9 cellular contexts compared by ENCODE assay signal in the genomic region with DNA sequence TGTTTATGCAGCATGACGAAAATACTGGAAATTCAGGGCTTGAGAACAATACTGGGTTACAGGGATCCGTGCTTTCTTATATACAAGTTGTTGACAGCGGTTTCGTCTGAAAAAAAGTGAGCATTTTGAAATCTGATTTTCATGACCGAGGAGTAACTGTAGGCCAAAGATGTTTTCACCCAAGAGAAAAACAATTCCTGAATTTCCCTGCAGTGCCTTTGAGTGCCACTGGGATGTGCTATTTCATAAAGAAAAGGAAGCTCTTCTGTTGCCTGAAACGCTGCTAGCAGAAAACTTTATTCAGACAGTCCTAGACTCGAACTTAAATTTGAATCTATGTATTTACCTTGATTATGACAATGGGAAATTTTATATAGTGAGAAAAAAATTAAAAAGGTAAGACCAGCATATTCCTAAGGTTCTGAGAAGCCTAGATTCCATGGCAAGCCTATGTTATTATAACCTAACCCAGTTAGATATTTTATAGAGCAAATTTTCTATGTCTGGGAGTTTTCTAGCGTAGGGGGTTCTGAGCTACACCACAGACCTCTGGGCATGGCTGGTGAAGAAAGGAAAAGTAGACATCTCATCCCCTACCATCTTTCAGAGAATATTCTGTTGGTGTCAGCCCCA. TPM values are rescaled to one million over a fixed set of nuclear protein-coding genes. Genes with fewer than 3 reads are reported as not detected.
DNase-seq lines count a peak whose midpoint lies in the region; ATAC-seq and TF ChIP-seq lines count a peak whose summit lies in the region.
"Had no signal": no experiment of that assay in that cellular context is flagged by ENCODE, and none has a peak within 500 bp of the region (broad histone marks: within the 10 kb centered on the region; RNA-seq: fewer than 3 reads in every experiment).

No MANE protein-coding gene starts in this region.

- no peak overlapping the region for H3K27ac Mint-ChIP-seq in T-cell
- H3K27ac Mint-ChIP-seq: dendritic cell treated with granulocyte-macrophage colony-stimulating factor and Interleukin-4, amounts not matched to agents 40 ng/mL and 50 ng/mL, for 4 days had no signal

- ATAC-seq in GM21576 (IDR thresholded peaks at IDR 0.05; ENCODE audit: unreplicated experiment) (peak; percentile 61), T-cell (replicated peaks in 1 of 4) (peak; percentile 56 to 72 (median 63)), lower lobe of right lung (peak; percentile 74 to 82)

- peaks cover 0 to 5% (median 2%) of the 10 kb centered on the region in 3 donors for H3K4me1 Mint-ChIP-seq in T-cell

- TF ChIP-seq CTCF in lower lobe of right lung (IDR thresholded peaks at IDR 0.05) = peak; percentile 87
- TF ChIP-seq CTCF in testis (IDR thresholded peaks at IDR 0.05) = peak; percentile 83 to 95 (median 95)

- H3K36me3 Mint-ChIP-seq in T-cell = no peaks in the 10 kb centered on the region

- 39 to 43% methylated on average over 8 of the region's 8 CpGs for whole genome bisulfite sequencing in testis, 2 donors

- TF ChIP-seq POLR2A in testis (IDR thresholded peaks at IDR 0.05) = no peak

- H3K36me3 ChIP-seq in lower lobe of right lung = no peaks in the 10 kb centered on the region
- no peaks in the 10 kb centered on the region for H3K36me3 ChIP-seq in testis (ENCODE audit: low read depth, missing control alignments)

- H3K4me3 Mint-ChIP-seq in T-cell = no peak overlapping the region
- H3K4me3 Mint-ChIP-seq: dendritic cell treated with granulocyte-macrophage colony-stimulating factor and Interleukin-4, amounts not matched to agents 40 ng/mL and 50 ng/mL, for 4 days had no signal

- H3K4me1 ChIP-seq in lower lobe of right lung (peaks cover 27% of the 10 kb centered on the region), testis (peaks cover 19% of the 10 kb centered on the region)

- peaks cover 0 to 10% of the 10 kb centered on the region in 2 donors for H3K27me3 Mint-ChIP-seq in T-cell

- peak; percentile 63 for DNase-seq in EH (ENCODE audit: low read depth)
- DNase-seq in NCI-H1092 (lab: John Stamatoyannopoulos, UW) = peak; percentile 21
- DNase-seq in T-cell = peak in 24 of 34 experiments; percentile 1 to 43 (median 9)
- DNase-seq in dermis microvascular lymphatic vessel endothelial cell (ENCODE audit: low read depth in 2 of 2) = peak; percentile 52 to 73
- DNase-seq in lower lobe of right lung = no peak
- peak; percentile 71 for DNase-seq in testis
- DNase-seq in islet precursor cell = no peak

- H3K27ac ChIP-seq in lower lobe of right lung (no peak overlapping the region), testis (peak overlapping the region in 1 of 2 donors; percentile 23)

- H3K9me3 ChIP-seq in lower lobe of right lung (no peaks in the 10 kb centered on the region), testis (no peaks in the 10 kb centered on the region)

- peaks cover 2 to 3% (median 3%) of the 10 kb centered on the region in 3 donors for H3K9me3 Mint-ChIP-seq in T-cell
- H3K9me3 Mint-ChIP-seq: dendritic cell treated with granulocyte-macrophage colony-stimulating factor and Interleukin-4, amounts not matched to agents 40 ng/mL and 50 ng/mL, for 4 days had no signal

- CTCF ChIA-PET in T-cell (lab: Charles Lee) = interaction anchor here (0.5 to 4.7 kb wide), 29 partner anchors 8 to 1422 kb away, joined by 3 to 72 read pairs (median 4); a partner anchor contains a TSS

- POLR2A ChIA-PET in T-cell (lab: Charles Lee) = interaction anchor here in 1 of 2 donors (0.6 kb wide), 1 partner anchor 8 kb away, joined by 3 read pairs; no protein-coding TSS in a partner anchor

- H3K27me3 ChIP-seq in lower lobe of right lung (ENCODE audit: low read depth) = no peaks in the 10 kb centered on the region
- no peaks in the 10 kb centered on the region for H3K27me3 ChIP-seq in testis

- intact Hi-C loops in lower lobe of right lung (cut with DNase I) = loop anchor here (10.0 kb wide), 1 partner anchor 374 kb away; no protein-coding TSS in a partner anchor
- intact Hi-C loops in testis (cut with DNase I; ENCODE audit: low total_unique reads) = loop anchor here (10.0 kb wide), 1 partner anchor 364 kb away; no protein-coding TSS in a partner anchor

- H3K4me3 ChIP-seq in lower lobe of right lung = no peak overlapping the region
- no peak overlapping the region for H3K4me3 ChIP-seq in testis

RNA-seq across cellular contexts. Expression of a gene that starts 30.2 kb away (rescaled TPM):
- total RNA-seq in T-cell (under 1 TPM in 1 of 5 donors, not detected in 4; 0.15 TPM), dermis microvascular lymphatic vessel endothelial cell (under 0.01 and 1.6 TPM in 2 replicates), lower lobe of right lung (4.7 TPM), testis (1 to 10 TPM; 3.8 to 5.7 TPM)
- 8.9 TPM for polyA plus RNA-seq in testis (ENCODE audit: insufficient read depth, low read depth, low replicate concordance)

Comparison
In these comparisons a context has a peak if more than half of its experiments do, and no peak if none do; other contexts are left out.
1. DNase-seq: peak in EH (single experiment), NCI-H1092 (single experiment), T-cell (24 of 34), dermis microvascular lymphatic vessel endothelial cell (2 of 2) and testis (single experiment); none in lower lobe of right lung (single experiment) and islet precursor cell (single experiment).
2. Peak in every context shown above with its lines, with median percentiles within 50 percentile points of each other: ATAC-seq.